ENCODE assay signal across 2 cellular contexts in the genomic region with DNA sequence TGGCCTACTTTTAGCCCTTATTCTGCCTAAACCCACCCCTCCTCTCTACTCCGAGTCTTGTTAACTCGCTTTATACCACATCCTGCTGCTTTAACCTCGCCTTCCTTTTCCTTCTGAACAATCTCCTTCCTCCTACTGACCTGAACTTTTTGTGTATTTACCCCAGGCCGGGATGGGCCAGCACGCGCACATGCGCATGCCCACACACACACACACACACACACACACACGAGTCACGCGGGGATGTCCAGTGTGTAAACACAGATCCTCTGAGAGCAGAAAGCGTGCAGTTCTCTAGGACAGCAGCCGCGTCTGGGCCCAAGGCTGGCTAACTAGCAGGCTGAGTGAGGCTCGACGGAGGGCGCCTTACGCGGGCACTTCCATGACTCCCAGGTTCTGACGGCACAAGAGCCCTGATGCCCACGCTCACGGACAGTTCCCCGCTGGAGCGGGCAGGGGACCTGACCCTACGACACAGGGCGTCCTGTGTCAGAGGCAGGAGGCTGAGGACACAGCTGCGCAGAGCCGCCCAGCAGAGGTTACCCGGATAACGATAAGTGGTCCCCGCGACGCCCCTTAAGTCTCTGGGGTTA.
TF ChIP-seq lines count a peak whose summit lies in the region.

No MANE protein-coding gene starts in this region.

TF ChIP-seq in liver, 16 proteins besides CTCF, POLR2A, EP300 and RAD21 (continued from another document):
- TF ChIP-seq EGR1 (IDR thresholded peaks at IDR 0.05; ENCODE audit: low read depth in 2 of 2) (no peak), HNF4G (IDR thresholded peaks at IDR 0.05) (no peak), TAF1 (conservative IDR thresholded peaks at IDR 0.05) (no peak), YY1 (IDR thresholded peaks at IDR 0.05) (no peak), JUND (IDR thresholded peaks at IDR 0.05) (no peak), HNF4A (conservative IDR thresholded peaks at IDR 0.05) (no peak), MAX (IDR thresholded peaks at IDR 0.05) (no peak), NR2F2 (IDR thresholded peaks at IDR 0.05) (no peak), RXRA (IDR thresholded peaks at IDR 0.05) (no peak), FOXA2 (IDR thresholded peaks at IDR 0.05) (no peak), SP1 (IDR thresholded peaks at IDR 0.05) (no peak)
- TF ChIP-seq, protein P1, sequence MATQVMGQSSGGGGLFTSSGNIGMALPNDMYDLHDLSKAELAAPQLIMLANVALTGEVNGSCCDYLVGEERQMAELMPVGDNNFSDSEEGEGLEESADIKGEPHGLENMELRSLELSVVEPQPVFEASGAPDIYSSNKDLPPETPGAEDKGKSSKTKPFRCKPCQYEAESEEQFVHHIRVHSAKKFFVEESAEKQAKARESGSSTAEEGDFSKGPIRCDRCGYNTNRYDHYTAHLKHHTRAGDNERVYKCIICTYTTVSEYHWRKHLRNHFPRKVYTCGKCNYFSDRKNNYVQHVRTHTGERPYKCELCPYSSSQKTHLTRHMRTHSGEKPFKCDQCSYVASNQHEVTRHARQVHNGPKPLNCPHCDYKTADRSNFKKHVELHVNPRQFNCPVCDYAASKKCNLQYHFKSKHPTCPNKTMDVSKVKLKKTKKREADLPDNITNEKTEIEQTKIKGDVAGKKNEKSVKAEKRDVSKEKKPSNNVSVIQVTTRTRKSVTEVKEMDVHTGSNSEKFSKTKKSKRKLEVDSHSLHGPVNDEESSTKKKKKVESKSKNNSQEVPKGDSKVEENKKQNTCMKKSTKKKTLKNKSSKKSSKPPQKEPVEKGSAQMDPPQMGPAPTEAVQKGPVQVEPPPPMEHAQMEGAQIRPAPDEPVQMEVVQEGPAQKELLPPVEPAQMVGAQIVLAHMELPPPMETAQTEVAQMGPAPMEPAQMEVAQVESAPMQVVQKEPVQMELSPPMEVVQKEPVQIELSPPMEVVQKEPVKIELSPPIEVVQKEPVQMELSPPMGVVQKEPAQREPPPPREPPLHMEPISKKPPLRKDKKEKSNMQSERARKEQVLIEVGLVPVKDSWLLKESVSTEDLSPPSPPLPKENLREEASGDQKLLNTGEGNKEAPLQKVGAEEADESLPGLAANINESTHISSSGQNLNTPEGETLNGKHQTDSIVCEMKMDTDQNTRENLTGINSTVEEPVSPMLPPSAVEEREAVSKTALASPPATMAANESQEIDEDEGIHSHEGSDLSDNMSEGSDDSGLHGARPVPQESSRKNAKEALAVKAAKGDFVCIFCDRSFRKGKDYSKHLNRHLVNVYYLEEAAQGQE (IDR thresholded peaks at IDR 0.05): no peak
- TF ChIP-seq, protein P2, sequence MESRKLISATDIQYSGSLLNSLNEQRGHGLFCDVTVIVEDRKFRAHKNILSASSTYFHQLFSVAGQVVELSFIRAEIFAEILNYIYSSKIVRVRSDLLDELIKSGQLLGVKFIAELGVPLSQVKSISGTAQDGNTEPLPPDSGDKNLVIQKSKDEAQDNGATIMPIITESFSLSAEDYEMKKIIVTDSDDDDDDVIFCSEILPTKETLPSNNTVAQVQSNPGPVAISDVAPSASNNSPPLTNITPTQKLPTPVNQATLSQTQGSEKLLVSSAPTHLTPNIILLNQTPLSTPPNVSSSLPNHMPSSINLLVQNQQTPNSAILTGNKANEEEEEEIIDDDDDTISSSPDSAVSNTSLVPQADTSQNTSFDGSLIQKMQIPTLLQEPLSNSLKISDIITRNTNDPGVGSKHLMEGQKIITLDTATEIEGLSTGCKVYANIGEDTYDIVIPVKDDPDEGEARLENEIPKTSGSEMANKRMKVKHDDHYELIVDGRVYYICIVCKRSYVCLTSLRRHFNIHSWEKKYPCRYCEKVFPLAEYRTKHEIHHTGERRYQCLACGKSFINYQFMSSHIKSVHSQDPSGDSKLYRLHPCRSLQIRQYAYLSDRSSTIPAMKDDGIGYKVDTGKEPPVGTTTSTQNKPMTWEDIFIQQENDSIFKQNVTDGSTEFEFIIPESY (IDR thresholded peaks at IDR 0.05): no peak
- TF ChIP-seq, protein P3, sequence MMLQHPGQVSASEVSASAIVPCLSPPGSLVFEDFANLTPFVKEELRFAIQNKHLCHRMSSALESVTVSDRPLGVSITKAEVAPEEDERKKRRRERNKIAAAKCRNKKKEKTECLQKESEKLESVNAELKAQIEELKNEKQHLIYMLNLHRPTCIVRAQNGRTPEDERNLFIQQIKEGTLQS (IDR thresholded peaks at IDR 0.05): no peak

TF ChIP-seq in HepG2, 621 proteins besides CTCF, POLR2A, EP300 and RAD21:
- TF ChIP-seq, protein P4, sequence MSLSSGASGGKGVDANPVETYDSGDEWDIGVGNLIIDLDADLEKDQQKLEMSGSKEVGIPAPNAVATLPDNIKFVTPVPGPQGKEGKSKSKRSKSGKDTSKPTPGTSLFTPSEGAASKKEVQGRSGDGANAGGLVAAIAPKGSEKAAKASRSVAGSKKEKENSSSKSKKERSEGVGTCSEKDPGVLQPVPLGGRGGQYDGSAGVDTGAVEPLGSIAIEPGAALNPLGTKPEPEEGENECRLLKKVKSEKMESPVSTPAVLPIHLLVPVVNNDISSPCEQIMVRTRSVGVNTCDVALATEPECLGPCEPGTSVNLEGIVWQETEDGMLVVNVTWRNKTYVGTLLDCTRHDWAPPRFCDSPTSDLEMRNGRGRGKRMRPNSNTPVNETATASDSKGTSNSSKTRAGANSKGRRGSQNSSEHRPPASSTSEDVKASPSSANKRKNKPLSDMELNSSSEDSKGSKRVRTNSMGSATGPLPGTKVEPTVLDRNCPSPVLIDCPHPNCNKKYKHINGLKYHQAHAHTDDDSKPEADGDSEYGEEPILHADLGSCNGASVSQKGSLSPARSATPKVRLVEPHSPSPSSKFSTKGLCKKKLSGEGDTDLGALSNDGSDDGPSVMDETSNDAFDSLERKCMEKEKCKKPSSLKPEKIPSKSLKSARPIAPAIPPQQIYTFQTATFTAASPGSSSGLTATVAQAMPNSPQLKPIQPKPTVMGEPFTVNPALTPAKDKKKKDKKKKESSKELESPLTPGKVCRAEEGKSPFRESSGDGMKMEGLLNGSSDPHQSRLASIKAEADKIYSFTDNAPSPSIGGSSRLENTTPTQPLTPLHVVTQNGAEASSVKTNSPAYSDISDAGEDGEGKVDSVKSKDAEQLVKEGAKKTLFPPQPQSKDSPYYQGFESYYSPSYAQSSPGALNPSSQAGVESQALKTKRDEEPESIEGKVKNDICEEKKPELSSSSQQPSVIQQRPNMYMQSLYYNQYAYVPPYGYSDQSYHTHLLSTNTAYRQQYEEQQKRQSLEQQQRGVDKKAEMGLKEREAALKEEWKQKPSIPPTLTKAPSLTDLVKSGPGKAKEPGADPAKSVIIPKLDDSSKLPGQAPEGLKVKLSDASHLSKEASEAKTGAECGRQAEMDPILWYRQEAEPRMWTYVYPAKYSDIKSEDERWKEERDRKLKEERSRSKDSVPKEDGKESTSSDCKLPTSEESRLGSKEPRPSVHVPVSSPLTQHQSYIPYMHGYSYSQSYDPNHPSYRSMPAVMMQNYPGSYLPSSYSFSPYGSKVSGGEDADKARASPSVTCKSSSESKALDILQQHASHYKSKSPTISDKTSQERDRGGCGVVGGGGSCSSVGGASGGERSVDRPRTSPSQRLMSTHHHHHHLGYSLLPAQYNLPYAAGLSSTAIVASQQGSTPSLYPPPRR (CRISPR knock-in tag; IDR thresholded peaks at IDR 0.05; ENCODE audit: borderline replicate concordance): no peak
